Comparison of ENCODE assay signal across 22 cellular contexts in genomic region chr3:53778154-53778553, GRCh38.
"Had no signal": no experiment of that assay in that cellular context is flagged by ENCODE, and none has a peak within 500 bp of the region (broad histone marks: within the 10 kb centered on the region; RNA-seq: fewer than 3 reads in every experiment).

No MANE protein-coding gene starts in this region.

- FAIRE-seq: RCC 7860 had no signal

- H3K4me1 ChIP-seq: SJSA1 had no signal

- H3K36me3 ChIP-seq: SJSA1 had no signal

- H3K9me3 ChIP-seq: SJSA1 had no signal

- H3K27ac Mint-ChIP-seq: IgD-negative memory B cell had no signal

- H3K27me3 Mint-ChIP-seq: IgD-negative memory B cell had no signal

- H3K4me3 ChIP-seq: SJSA1, SK-N-MC had no signal

- H3K9me3 Mint-ChIP-seq: IgD-negative memory B cell had no signal

- H3K27ac ChIP-seq: SJSA1, SK-N-MC had no signal

- DNase-seq: Karpas-422, KBM-7, MM.1S, NCI-H1092 treated with DMSO at 0.1 percent for 48 hours, NCI-H1436, NCI-H187, NCI-H2029, NCI-H2081 treated with DMSO at 0.1 percent for 48 hours, NCI-H2171, NCI-H226, NCI-H446, NCI-H510A, NCI-H524 treated with DMSO at 0.1 percent for 48 hours, NCI-H69, NCI-H774, Right ventricle myocardium superior, RPMI8226, SIG-M5 had no signal

- H3K27me3 ChIP-seq: SJSA1 had no signal

- H3K4me3 Mint-ChIP-seq: IgD-negative memory B cell had no signal
